29 cellular contexts compared by ENCODE assay signal in genomic region chr12:132651444-132652100, GRCh38. TPM values are rescaled to one million over a fixed set of nuclear protein-coding genes. Genes with fewer than 3 reads are reported as not detected.
DNase-seq lines count a peak whose midpoint lies in the region; ATAC-seq, FAIRE-seq and TF ChIP-seq lines count a peak whose summit lies in the region.
"Had no signal": no experiment of that assay in that cellular context is flagged by ENCODE, and none has a peak within 500 bp of the region (broad histone marks: within the 10 kb centered on the region; RNA-seq: fewer than 3 reads in every experiment).

No MANE protein-coding gene starts in this region.

- DNase-seq in NCI-H1105 treated with DMSO at 0.1 percent for 48 hours (lab: John Stamatoyannopoulos, UW) = peak; percentile 100
- DNase-seq in NCI-H1105 (lab: John Stamatoyannopoulos, UW) = no peak
- DNase-seq in NCI-H748 treated with DMSO at 0.1 percent for 48 hours (lab: John Stamatoyannopoulos, UW) = peak; percentile 98
- no peak for DNase-seq in NCI-H748 (lab: John Stamatoyannopoulos, UW; ENCODE audit: unreplicated experiment)
- peak; percentile 33 for DNase-seq in NOMO-1 treated with dmso at 0.1 percent for 144 hours (lab: John Stamatoyannopoulos, UW; ENCODE audit: unreplicated experiment)
- DNase-seq in kidney = peak; percentile 29
- no peak for DNase-seq in colonic mucosa
- DNase-seq: activated CD4-positive, alpha-beta T cell treated with anti-CD3 and anti-CD28 coated beads for 1 hour; activated effector memory CD4-positive, alpha-beta T cell treated with anti-CD3 and anti-CD28 coated beads, Interleukin-2, amount 50 U/mL, for 16 hours; foreskin fibroblast; H9; NCI-H226; OCI-M1; SJCRH30; stimulated activated CD4-positive, alpha-beta T cell treated with anti-CD3 and anti-CD28 coated beads, Interleukin-12 subunit alpha, Interleukin-12 subunit beta, amount 100 ng/mL, for 4 hours; stimulated activated CD8-positive, alpha-beta memory T cell treated with anti-CD3 and anti-CD28 coated beads, Interleukin-4, amount 100 ng/mL, for 48 hours; substantia nigra; T-helper 9 cell had no signal

- peaks cover 0 to 9% of the 10 kb centered on the region in 2 donors for H3K36me3 ChIP-seq in kidney (ENCODE audit: control insufficient read depth in 1 of 2, insufficient read depth in 2 of 2, low read length in 2 of 2)
- no peaks in the 10 kb centered on the region for H3K36me3 ChIP-seq in colonic mucosa

- H3K9ac ChIP-seq in kidney (ENCODE audit: low read length in 2 of 2) (no peak overlapping the region), colonic mucosa (ENCODE audit: low read depth in 2 of 2, low read length in 2 of 2) (no peak overlapping the region)
- H3K9ac ChIP-seq: BLaER1 treated with 17β-estradiol and CSF1 and Interleukin-3, amounts not matched to agents 10 nM and 100 nM had no signal

- TF ChIP-seq CTCF in kidney (IDR thresholded peaks at IDR 0.05; ENCODE audit: borderline replicate concordance, extremely low read depth, insufficient read depth) = no peak
- TF ChIP-seq CTCF in colonic mucosa (IDR thresholded peaks at IDR 0.05) = no peak

- intact Hi-C loops in kidney (cut with DNase I) (no loop called here), colonic mucosa (cut with DNase I) (no loop called here)

- no peak overlapping the region for H3K4me3 ChIP-seq in kidney (ENCODE audit: low read length in 2 of 2)
- H3K4me3 ChIP-seq in colonic mucosa = no peak overlapping the region
- H3K4me3 ChIP-seq: BLaER1 treated with 17β-estradiol and CSF1 and Interleukin-3, amounts not matched to agents 10 nM and 100 nM; SJCRH30 had no signal

- H3K27ac ChIP-seq in kidney (ENCODE audit: low read depth in 2 of 2, low read length in 2 of 2) (no peak overlapping the region), colonic mucosa (no peak overlapping the region)
- H3K27ac ChIP-seq: epithelial cell of prostate, SJCRH30 had no signal

- H3K4me1 ChIP-seq in kidney (ENCODE audit: control insufficient read depth in 1 of 2, insufficient read depth in 1 of 2, low read depth in 1 of 2, low read length in 2 of 2) (no peaks in the 10 kb centered on the region), colonic mucosa (no peaks in the 10 kb centered on the region)
- H3K4me1 ChIP-seq: SJCRH30 had no signal

- no peaks in the 10 kb centered on the region for H3K27me3 ChIP-seq in colonic mucosa
- H3K27me3 ChIP-seq: BLaER1 treated with 17β-estradiol and CSF1 and Interleukin-3, amounts not matched to agents 10 nM and 100 nM; SJCRH30 had no signal

- no peak for ATAC-seq in HG02642 (IDR thresholded peaks at IDR 0.05; ENCODE audit: poor library complexity, unreplicated experiment)

- no peaks in the 10 kb centered on the region for H3K9me3 ChIP-seq in kidney (ENCODE audit: control insufficient read depth in 1 of 2, low read length in 2 of 2)
- H3K9me3 ChIP-seq in colonic mucosa = no peaks in the 10 kb centered on the region
- H3K9me3 ChIP-seq: BLaER1 treated with 17β-estradiol and CSF1 and Interleukin-3, amounts not matched to agents 10 nM and 100 nM; SJCRH30 had no signal

- FAIRE-seq in kidney (lab: Jason Lieb, UNC) = no peak
- FAIRE-seq: bronchial epithelial cell, GM12892, HTR-8/SVneo, keratinocyte had no signal

RNA-seq across cellular contexts. Expression of gene P2RX2, which starts 33.0 kb away (rescaled TPM):
- total RNA-seq in kidney (0.19 TPM), colonic mucosa (under 1 TPM in 1 of 2 donors, not detected in 1; 0.24 TPM)
- 0.37 TPM for polyA plus RNA-seq in kidney (ENCODE audit: insufficient read depth, low read depth, low replicate concordance)
- total RNA-seq: A673, bronchial epithelial cell, LHCN-M2, lung microvascular endothelial cell, SJCRH30, urinary bladder had no signal
- polyA plus RNA-seq: keratinocyte had no signal

RNA-seq across cellular contexts. Expression of gene POLE, which starts 35.6 kb away (rescaled TPM):
- total RNA-seq in kidney (23.0 TPM), colonic mucosa (10 to 100 TPM; 34.5 to 96.1 TPM)
- polyA plus RNA-seq in kidney (ENCODE audit: insufficient read depth, low read depth, low replicate concordance) = 5.3 TPM

RNA-seq across cellular contexts. Expression of gene PXMP2, which starts 35.8 kb away (rescaled TPM):
- total RNA-seq in kidney (23.4 TPM), colonic mucosa (10 to 100 TPM; 64.1 to 82.7 TPM)
- 90.9 TPM for polyA plus RNA-seq in kidney (ENCODE audit: insufficient read depth, low read depth, low replicate concordance)

RNA-seq across cellular contexts. Expression of gene LRCOL1, which starts 41.2 kb away (rescaled TPM):
- total RNA-seq in kidney (1.8 TPM), colonic mucosa (under 1 TPM in 1 of 2 donors, not detected in 1; 0.47 TPM)
- 1.0 TPM for polyA plus RNA-seq in kidney (ENCODE audit: insufficient read depth, low read depth, low replicate concordance)
- total RNA-seq: A673, bronchial epithelial cell, H9, LHCN-M2, SJCRH30, urinary bladder had no signal
- polyA plus RNA-seq: keratinocyte had no signal

RNA-seq across cellular contexts. Expression of gene PGAM5, which starts 59.1 kb away (rescaled TPM):
- 33.5 TPM for total RNA-seq in kidney
- polyA plus RNA-seq in kidney (ENCODE audit: insufficient read depth, low read depth, low replicate concordance) = 19.4 TPM
- 10 to 100 TPM; 33.3 to 85.6 TPM for total RNA-seq in colonic mucosa

Comparison
In these comparisons a context has a peak if more than half of its experiments do, and no peak if none do; other contexts are left out.
1. DNase-seq: peak in NCI-H1105 treated with DMSO at 0.1 percent for 48 hours (single experiment), NCI-H748 treated with DMSO at 0.1 percent for 48 hours (single experiment), NOMO-1 treated with dmso at 0.1 percent for 144 hours (single experiment) and kidney (single experiment); none in NCI-H1105 (single experiment), NCI-H748 (single experiment) and colonic mucosa (single experiment).